ENCODE assay signal across 12 cellular contexts in the genomic region with DNA sequence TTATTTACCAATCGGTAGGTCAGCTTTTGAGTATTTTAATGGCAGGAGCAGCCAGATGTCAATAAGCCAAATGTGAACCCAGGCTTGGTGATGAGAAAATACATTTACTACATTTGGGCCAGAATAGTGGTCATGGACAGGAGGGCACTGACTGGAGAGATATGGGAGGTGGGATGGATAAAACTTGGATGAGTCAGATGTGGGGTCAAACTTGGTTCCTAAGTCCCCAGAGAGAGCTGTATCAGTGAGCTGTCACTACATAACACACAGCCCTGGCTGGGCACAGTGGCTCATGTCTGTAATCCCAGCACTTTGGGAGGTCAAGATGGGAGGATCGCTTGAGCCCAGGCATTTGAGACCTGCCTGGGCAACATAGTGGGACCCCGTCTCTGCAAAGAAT. TPM values are rescaled to one million over a fixed set of nuclear protein-coding genes. Genes with fewer than 3 reads are reported as not detected.
A peak's percentile ranks its signal among the peaks of the same experiment; 100 is the strongest.
DNase-seq lines count a peak whose midpoint lies in the region; ATAC-seq and TF ChIP-seq lines count a peak whose summit lies in the region.
"Had no signal": no experiment of that assay in that cellular context is flagged by ENCODE, and none has a peak within 500 bp of the region (broad histone marks: within the 10 kb centered on the region; RNA-seq: fewer than 3 reads in every experiment).

No MANE protein-coding gene starts in this region.

- peak overlapping the region; percentile 23 for H3K27ac ChIP-seq in muscle layer of duodenum (ENCODE audit: low read length)
- peak overlapping the region in 3 of 4 donors; percentile 63 to 96 (median 90) for H3K27ac ChIP-seq in tibial nerve
- H3K27ac ChIP-seq: KMS-11 had no signal

- TF ChIP-seq CTCF in chondrocyte (IDR thresholded peaks at IDR 0.05) = no peak
- TF ChIP-seq CTCF in tibial nerve (IDR thresholded peaks at IDR 0.05) = no peak

- no peak for TF ChIP-seq EP300 in tibial nerve (IDR thresholded peaks at IDR 0.05)

- intact Hi-C loops in activated naive CD4-positive, alpha-beta T cell treated with anti-CD3 and anti-CD28 coated beads for 36 hours (cut with micrococcal nuclease) = no loop called here

- WGBS in tibial nerve, 2 donors = 88 to 93% methylated on average over 3 of the region's 3 CpGs

- no peaks in the 10 kb centered on the region for H3K27me3 ChIP-seq in muscle layer of duodenum (ENCODE audit: low read depth, low read length)
- H3K27me3 ChIP-seq in tibial nerve = no peaks in the 10 kb centered on the region

- H3K9me3 Mint-ChIP-seq in activated naive CD4-positive, alpha-beta T cell treated with anti-CD3 and anti-CD28 coated beads for 36 hours = no peaks in the 10 kb centered on the region
- H3K9me3 Mint-ChIP-seq in chondrocyte (ENCODE audit: low read depth) = no peaks in the 10 kb centered on the region

- H3K27me3 Mint-ChIP-seq in activated naive CD4-positive, alpha-beta T cell treated with anti-CD3 and anti-CD28 coated beads for 36 hours (ENCODE audit: low read depth) = no peaks in the 10 kb centered on the region
- no peaks in the 10 kb centered on the region for H3K27me3 Mint-ChIP-seq in chondrocyte (ENCODE audit: low read depth)

- peak overlapping the region; percentile 32 for H3K27ac Mint-ChIP-seq in activated naive CD4-positive, alpha-beta T cell treated with anti-CD3 and anti-CD28 coated beads for 36 hours
- peak overlapping the region; percentile 39 for H3K27ac Mint-ChIP-seq in chondrocyte (ENCODE audit: unreplicated experiment)

- H3K4me1 Mint-ChIP-seq in activated naive CD4-positive, alpha-beta T cell treated with anti-CD3 and anti-CD28 coated beads for 36 hours (ENCODE audit: low read depth) = peaks cover 9% of the 10 kb centered on the region
- peaks cover 40% of the 10 kb centered on the region for H3K4me1 Mint-ChIP-seq in chondrocyte (ENCODE audit: low read depth)

- H3K9me3 ChIP-seq in muscle layer of duodenum (ENCODE audit: control insufficient read depth in 1 of 2, low read length in 2 of 2) (no peaks in the 10 kb centered on the region), tibial nerve (no peaks in the 10 kb centered on the region)

- H3K4me3 ChIP-seq in muscle layer of duodenum (ENCODE audit: low read depth in 1 of 2, low read length in 2 of 2) (no peak overlapping the region), tibial nerve (no peak overlapping the region)

- no peak for ATAC-seq in HG03457 (IDR thresholded peaks at IDR 0.05; ENCODE audit: unreplicated experiment)

- no peak for DNase-seq in activated naive CD4-positive, alpha-beta T cell treated with anti-CD3 and anti-CD28 coated beads for 36 hours
- no peak for DNase-seq in activated naive CD4-positive, alpha-beta T cell (lab: John Stamatoyannopoulos, UW)
- DNase-seq in chondrocyte (ENCODE audit: low spot score) = no peak
- DNase-seq in tibial nerve (ENCODE audit: low spot score in 2 of 2) = no peak
- DNase-seq in SIG-M5 treated with dmso at 0.1 percent for 504 hours (lab: John Stamatoyannopoulos, UW; ENCODE audit: unreplicated experiment) = no peak
- no peak for DNase-seq in NAMALWA (ENCODE audit: low spot score)
- DNase-seq: activated T-cell treated with anti-CD3 and anti-CD28 coated beads, Interleukin-2, amount 50 U/mL, for 1 hour; NCI-H82 had no signal

- H3K4me1 ChIP-seq in muscle layer of duodenum (ENCODE audit: control insufficient read depth in 1 of 2, insufficient read depth in 2 of 2, low read length in 2 of 2) (peaks cover 4 to 39% of the 10 kb centered on the region in 2 donors), tibial nerve (peaks cover 0 to 84% (median 46%) of the 10 kb centered on the region in 4 donors)

- CTCF ChIA-PET in activated naive CD4-positive, alpha-beta T cell treated with anti-CD3 and anti-CD28 coated beads for 36 hours (lab: Charles Lee) = no interaction called here

- H3K4me3 Mint-ChIP-seq in activated naive CD4-positive, alpha-beta T cell treated with anti-CD3 and anti-CD28 coated beads for 36 hours = no peak overlapping the region
- no peak overlapping the region for H3K4me3 Mint-ChIP-seq in chondrocyte (ENCODE audit: unreplicated experiment)

- TF ChIP-seq POLR2A in tibial nerve (IDR thresholded peaks at IDR 0.05) = no peak

- peaks cover 2% of the 10 kb centered on the region for H3K36me3 Mint-ChIP-seq in activated naive CD4-positive, alpha-beta T cell treated with anti-CD3 and anti-CD28 coated beads for 36 hours (ENCODE audit: low read depth)
- H3K36me3 Mint-ChIP-seq in chondrocyte (ENCODE audit: low read depth) = peaks cover 2% of the 10 kb centered on the region

- H3K36me3 ChIP-seq in muscle layer of duodenum (ENCODE audit: control insufficient read depth in 1 of 2, insufficient read depth in 2 of 2, low read length in 2 of 2) (peaks cover 0 to 4% of the 10 kb centered on the region in 2 donors), tibial nerve (no peaks in the 10 kb centered on the region)

RNA-seq across cellular contexts. Expression of gene EHD2, which starts 51.7 kb away (rescaled TPM):
- total RNA-seq in activated naive CD4-positive, alpha-beta T cell treated with anti-CD3 and anti-CD28 coated beads for 36 hours = under 1 TPM; 0.27 to 0.41 TPM
- total RNA-seq in chondrocyte (304 to 497 TPM (median 493 TPM) in 3 replicates), tibial nerve (100 to 1,000 TPM; 128 to 196 (median 159) TPM)

RNA-seq across cellular contexts. Expression of gene BICRA, which starts 52.6 kb away (rescaled TPM):
- 10 to 100 TPM; 11.2 to 12.5 TPM for total RNA-seq in activated naive CD4-positive, alpha-beta T cell treated with anti-CD3 and anti-CD28 coated beads for 36 hours
- total RNA-seq in chondrocyte = 13.2 to 14.4 TPM (median 13.4 TPM) in 3 replicates
- 10 to 100 TPM in 2 of 4 donors, 1 to 10 TPM in 2; 6.1 to 23.1 (median 9.8) TPM for total RNA-seq in tibial nerve
- total RNA-seq: A172 had no signal

Comparison
In these comparisons a context has a peak if more than half of its experiments do, and no peak if none do; other contexts are left out.
1. RNA of gene EHD2, which starts 51.7 kb away (total RNA-seq): 304 to 497 TPM in chondrocyte and 128 to 196 TPM in tibial nerve; 0.27 to 0.41 TPM in activated naive CD4-positive, alpha-beta T cell treated with anti-CD3 and anti-CD28 coated beads for 36 hours; every median in the first group is over 10 times any median in the second.